In genomic region chr12:29149691-29150382, GRCh38 we compare ENCODE assay signal across 9 cellular contexts. TPM values are rescaled to one million over a fixed set of nuclear protein-coding genes. Genes with fewer than 3 reads are reported as not detected.
DNase-seq lines count a peak whose midpoint lies in the region; ATAC-seq and TF ChIP-seq lines count a peak whose summit lies in the region.
"Had no signal": no experiment of that assay in that cellular context is flagged by ENCODE, and none has a peak within 500 bp of the region (broad histone marks: within the 10 kb centered on the region; RNA-seq: fewer than 3 reads in every experiment).

No MANE protein-coding gene starts in this region.

- H4K20me1 ChIP-seq in DND-41 (ENCODE audit: insufficient read depth, low read length), result no peaks in the 10 kb centered on the region

- peak overlapping the region; percentile 90 for H3K27ac ChIP-seq in DND-41 (ENCODE audit: low read length)

- H3K4me3 ChIP-seq in DND-41 (ENCODE audit: low read depth in 1 of 2, low read length in 2 of 2), result peak overlapping the region; percentile 77 to 92

- H3K27me3 Mint-ChIP-seq in progenitor cell of endocrine pancreas, result peaks cover 50% of the 10 kb centered on the region

- peak; percentile 29 for ATAC-seq in DND-41 (ENCODE audit: insufficient read depth, low read depth)
- ATAC-seq in HG03135 (IDR thresholded peaks at IDR 0.05; ENCODE audit: unreplicated experiment), result peak; percentile 8

- peak; percentile 47 for DNase-seq in DND-41
- DNase-seq in activated CD8-positive, alpha-beta memory T cell treated with anti-CD3 and anti-CD28 coated beads, Interleukin-2, amount 50 U/mL, for 48 hours, result peak; percentile 57
- peak in 26 of 42 donors; percentile 13 to 69 (median 32) for DNase-seq in head of caudate nucleus
- no peak for DNase-seq in progenitor cell of endocrine pancreas (ENCODE audit: low spot score, unreplicated experiment)
- no peak for DNase-seq in SHP77 (lab: John Stamatoyannopoulos, UW)
- no peak for DNase-seq in stimulated activated CD8-positive, alpha-beta memory T cell treated with anti-CD3 and anti-CD28 coated beads, Interleukin-4, amount 100 ng/mL, for 48 hours
- DNase-seq in AG20443 (ENCODE audit: low spot score), result no peak

- peaks cover 20% of the 10 kb centered on the region for H3K79me2 ChIP-seq in DND-41 (ENCODE audit: insufficient read depth, low read length)

- peak overlapping the region; percentile 85 for H3K4me2 ChIP-seq in DND-41 (ENCODE audit: insufficient read depth, low read length)

- H3K27ac Mint-ChIP-seq in progenitor cell of endocrine pancreas, result no peak overlapping the region

- peaks cover 12% of the 10 kb centered on the region for H3K4me1 Mint-ChIP-seq in progenitor cell of endocrine pancreas (ENCODE audit: low read depth)

- H3K4me3 Mint-ChIP-seq in progenitor cell of endocrine pancreas (ENCODE audit: low read depth), result peak overlapping the region; percentile 80

- H3K4me1 ChIP-seq in DND-41 (ENCODE audit: insufficient read depth, low read length), result peaks cover 55% of the 10 kb centered on the region

- H3K36me3 Mint-ChIP-seq in progenitor cell of endocrine pancreas (ENCODE audit: insufficient read depth), result no peaks in the 10 kb centered on the region
- H3K36me3 Mint-ChIP-seq: memory B cell had no signal

- intact Hi-C loops in head of caudate nucleus (cut with DNase I), result no loop called here

- peak overlapping the region; percentile 94 for H3K9ac ChIP-seq in DND-41 (ENCODE audit: low read depth, low read length)

- H3K9me3 Mint-ChIP-seq in progenitor cell of endocrine pancreas (ENCODE audit: low read depth), result no peaks in the 10 kb centered on the region

- H3K9me3 ChIP-seq in DND-41 (ENCODE audit: insufficient read depth, low read length, severe bottlenecking), result no peaks in the 10 kb centered on the region

- no peaks in the 10 kb centered on the region for H3K36me3 ChIP-seq in DND-41 (ENCODE audit: insufficient read depth, low read length)

- no peaks in the 10 kb centered on the region for H3K27me3 ChIP-seq in DND-41 (ENCODE audit: insufficient read depth, low read length, poor library complexity)

- TF ChIP-seq CTCF in DND-41 (IDR thresholded peaks at IDR 0.05; ENCODE audit: borderline replicate concordance, extremely low read depth, low read length, poor library complexity, severe bottlenecking) (no peak), progenitor cell of endocrine pancreas (IDR thresholded peaks at IDR 0.05; ENCODE audit: unreplicated experiment) (no peak)

- peak overlapping the region; percentile 99 for H2AFZ ChIP-seq in DND-41 (ENCODE audit: low read depth, low read length)

RNA-seq across cellular contexts. Expression of gene FAR2, which starts 0.8 kb away (rescaled TPM):
- total RNA-seq in progenitor cell of endocrine pancreas, result 4.8 and 8.4 TPM in 2 replicates

Comparison
In these comparisons a context has a peak if more than half of its experiments do, and no peak if none do; other contexts are left out.
1. DNase-seq: peak in DND-41 (single experiment), activated CD8-positive, alpha-beta memory T cell treated with anti-CD3 and anti-CD28 coated beads, Interleukin-2, amount 50 U/mL, for 48 hours (single experiment) and head of caudate nucleus (26 of 42); none in progenitor cell of endocrine pancreas (single experiment), SHP77 (0 of 2), stimulated activated CD8-positive, alpha-beta memory T cell treated with anti-CD3 and anti-CD28 coated beads, Interleukin-4, amount 100 ng/mL, for 48 hours (single experiment) and AG20443 (single experiment).